Comparison of ENCODE assay signal across 12 cellular contexts in the genomic region with DNA sequence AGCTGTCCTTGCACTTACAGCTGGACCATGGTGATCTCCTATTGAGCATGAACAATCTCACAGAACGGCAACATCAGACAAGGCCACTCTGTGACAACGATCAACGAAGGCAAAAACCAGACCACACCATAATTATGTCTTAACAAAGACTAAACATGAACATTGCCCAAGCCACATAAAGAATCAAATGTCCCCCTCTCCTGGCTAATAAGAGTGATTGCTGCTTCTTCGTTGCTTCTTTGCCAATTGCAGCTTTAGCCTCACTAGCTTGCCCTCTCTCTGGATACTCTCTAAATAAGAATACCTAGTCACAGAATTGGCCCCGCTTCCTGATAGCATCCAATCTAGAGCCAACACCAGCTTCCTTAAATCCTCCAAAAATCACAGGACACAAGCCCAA. TPM values are rescaled to one million over a fixed set of nuclear protein-coding genes. Genes with fewer than 3 reads are reported as not detected.
A peak's percentile ranks its signal among the peaks of the same experiment; 100 is the strongest.
DNase-seq lines count a peak whose midpoint lies in the region; ATAC-seq and TF ChIP-seq lines count a peak whose summit lies in the region.
"Had no signal": no experiment of that assay in that cellular context is flagged by ENCODE, and none has a peak within 500 bp of the region (broad histone marks: within the 10 kb centered on the region; RNA-seq: fewer than 3 reads in every experiment).

No MANE protein-coding gene starts in this region.

- no peaks in the 10 kb centered on the region for H4K20me1 ChIP-seq in GM23248 (ENCODE audit: insufficient read depth)

- H2AFZ ChIP-seq in GM23248, result no peak overlapping the region

- TF ChIP-seq CTCF in BE2C (IDR thresholded peaks at IDR 0.05; ENCODE audit: low read depth, low read length), result peak; percentile 40
- peak; percentile 28 for TF ChIP-seq CTCF in foreskin keratinocyte (conservative IDR thresholded peaks at IDR 0.05)

- no peak overlapping the region for H3K27ac Mint-ChIP-seq in activated naive CD8-positive, alpha-beta T cell treated with anti-CD3 and anti-CD28 coated beads, Interleukin-2, amount 50 U/mL, for 24 hours
- H3K27ac Mint-ChIP-seq: activated T-cell treated with anti-CD3 and anti-CD28 coated beads, Interleukin-2, amount 50 U/mL, for 72 hours had no signal

- H3K9me3 Mint-ChIP-seq in activated naive CD8-positive, alpha-beta T cell treated with anti-CD3 and anti-CD28 coated beads, Interleukin-2, amount 50 U/mL, for 24 hours, result no peaks in the 10 kb centered on the region
- H3K9me3 Mint-ChIP-seq: activated T-cell treated with anti-CD3 and anti-CD28 coated beads, Interleukin-2, amount 50 U/mL, for 72 hours had no signal

- H3K36me3 ChIP-seq in BE2C (no peaks in the 10 kb centered on the region), GM23248 (ENCODE audit: low read depth) (no peaks in the 10 kb centered on the region)
- H3K36me3 ChIP-seq: vagina had no signal

- 14 to 19% methylated on average over 2 to 5 of the region's 5 CpGs for WGBS in GM23248 (ENCODE audit: low coverage in 1 of 2, low lambda C conversion rate in 2 of 2, missing lambda C conversion rate in 2 of 2), 2 experiments

- no peak overlapping the region for H3K4me3 Mint-ChIP-seq in activated naive CD8-positive, alpha-beta T cell treated with anti-CD3 and anti-CD28 coated beads, Interleukin-2, amount 50 U/mL, for 24 hours
- H3K4me3 Mint-ChIP-seq: activated T-cell treated with anti-CD3 and anti-CD28 coated beads, Interleukin-2, amount 50 U/mL, for 72 hours had no signal

- H3K4me1 ChIP-seq in BE2C (no peaks in the 10 kb centered on the region), GM23248 (ENCODE audit: insufficient read depth) (peaks cover 7% of the 10 kb centered on the region), foreskin keratinocyte (no peaks in the 10 kb centered on the region)
- H3K4me1 ChIP-seq: vagina had no signal

- H3K4me2 ChIP-seq in GM23248 (ENCODE audit: unreplicated experiment), result no peak overlapping the region

- no peak overlapping the region for H3K9ac ChIP-seq in GM23248

- no peak for ATAC-seq in foreskin keratinocyte
- no peak for ATAC-seq in GM19328 (IDR thresholded peaks at IDR 0.05; ENCODE audit: unreplicated experiment)
- ATAC-seq in activated naive CD8-positive, alpha-beta T cell treated with anti-CD3 and anti-CD28 coated beads, Interleukin-2, amount 50 U/mL, for 24 hours, result no peak
- ATAC-seq in GM19023 (IDR thresholded peaks at IDR 0.05; ENCODE audit: unreplicated experiment), result no peak
- ATAC-seq: activated T-cell treated with anti-CD3 and anti-CD28 coated beads, Interleukin-2, amount 50 U/mL, for 72 hours had no signal

- H3K27ac ChIP-seq in GM23248, result no peak overlapping the region
- H3K27ac ChIP-seq in foreskin keratinocyte, result no peak overlapping the region
- H3K27ac ChIP-seq: vagina had no signal

- H3K27me3 Mint-ChIP-seq in activated naive CD8-positive, alpha-beta T cell treated with anti-CD3 and anti-CD28 coated beads, Interleukin-2, amount 50 U/mL, for 24 hours, result no peaks in the 10 kb centered on the region

- H3K9me3 ChIP-seq in BE2C (no peaks in the 10 kb centered on the region), GM23248 (ENCODE audit: low read depth) (no peaks in the 10 kb centered on the region)
- H3K9me3 ChIP-seq: vagina had no signal

- H3K9me2 ChIP-seq in GM23248 (ENCODE audit: insufficient read depth), result no peaks in the 10 kb centered on the region

- in situ Hi-C loops in GM23248 (cut with MboI), result no loop called here

- peaks cover 6% of the 10 kb centered on the region; the same call in 1 of the 2 replicates for H3F3A ChIP-seq in GM23248 (ENCODE audit: insufficient read depth)

- H3K4me3 ChIP-seq in BE2C (ENCODE audit: low read depth, low read length) (no peak overlapping the region), GM23248 (no peak overlapping the region)
- H3K4me3 ChIP-seq: lung, vagina had no signal

- no peaks in the 10 kb centered on the region for H3K27me3 ChIP-seq in BE2C
- no peaks in the 10 kb centered on the region for H3K27me3 ChIP-seq in GM23248 (replicated peaks; ENCODE audit: insufficient read depth)
- H3K27me3 ChIP-seq in foreskin keratinocyte, result no peaks in the 10 kb centered on the region
- H3K27me3 ChIP-seq: vagina had no signal

- H3K79me2 ChIP-seq in GM23248 (ENCODE audit: insufficient read depth), result no peaks in the 10 kb centered on the region

- no peaks in the 10 kb centered on the region for H3K4me1 Mint-ChIP-seq in activated naive CD8-positive, alpha-beta T cell treated with anti-CD3 and anti-CD28 coated beads, Interleukin-2, amount 50 U/mL, for 24 hours

- H3K36me3 Mint-ChIP-seq in activated naive CD8-positive, alpha-beta T cell treated with anti-CD3 and anti-CD28 coated beads, Interleukin-2, amount 50 U/mL, for 24 hours (ENCODE audit: low read depth), result no peaks in the 10 kb centered on the region

- no peak for DNase-seq in BE2C
- peak; percentile 54 for DNase-seq in GM23248
- DNase-seq in RPMI7951 (ENCODE audit: low read depth), result peak; percentile 18
- no peak for DNase-seq in foreskin keratinocyte
- DNase-seq in GOT3 (lab: John Stamatoyannopoulos, UW), result no peak
- DNase-seq in activated naive CD8-positive, alpha-beta T cell treated with anti-CD3 and anti-CD28 coated beads, Interleukin-2, amount 50 U/mL, for 24 hours, result no peak
- DNase-seq: activated T-cell treated with anti-CD3 and anti-CD28 coated beads, Interleukin-2, amount 50 U/mL, for 72 hours; caudate nucleus had no signal

RNA-seq across cellular contexts. Expression of gene PGRMC1, which starts 41.5 kb away (rescaled TPM):
- polyA plus RNA-seq in BE2C (2012; ENCODE audit: insufficient read depth, insufficient read length, low read depth), result 58.5 TPM
- total RNA-seq in GM23248 (2014; rRNA removed; shearing (Covaris generic)), result 238 and 245 TPM in 2 replicates
- polyA plus RNA-seq in GM23248 (2016; fragmentation: Nextera tagmentation; extraction: Ambion mirVana), result 172 and 176 TPM in 2 replicates
- total RNA-seq in RPMI7951 (2014; rRNA removed; shearing (Covaris generic)), result 189 and 192 TPM in 2 replicates
- total RNA-seq in foreskin keratinocyte, result 103 and 104 TPM in 2 replicates
- polyA plus RNA-seq in foreskin keratinocyte, result 68.5 and 74.9 TPM in 2 replicates

Comparison
In these comparisons a context has a peak if more than half of its experiments do, and no peak if none do; other contexts are left out.
1. DNase-seq: peak in GM23248 (single experiment) and RPMI7951 (single experiment); none in BE2C (single experiment), foreskin keratinocyte (0 of 2), GOT3 (single experiment) and activated naive CD8-positive, alpha-beta T cell treated with anti-CD3 and anti-CD28 coated beads, Interleukin-2, amount 50 U/mL, for 24 hours (single experiment).